In genomic region chr20:63002511-63002910, GRCh38 we compare ENCODE assay signal across 16 cellular contexts. TPM values are rescaled to one million over a fixed set of nuclear protein-coding genes. Genes with fewer than 3 reads are reported as not detected.
DNase-seq lines count a peak whose midpoint lies in the region; ATAC-seq and TF ChIP-seq lines count a peak whose summit lies in the region.
"Had no signal": no experiment of that assay in that cellular context is flagged by ENCODE, and none has a peak within 500 bp of the region (broad histone marks: within the 10 kb centered on the region; RNA-seq: fewer than 3 reads in every experiment).

No MANE protein-coding gene starts in this region.

- H3K27ac ChIP-seq in RWPE2 (ENCODE audit: poor library complexity, severe bottlenecking) (no peak overlapping the region), gastroesophageal sphincter (no peak overlapping the region)
- H3K27ac ChIP-seq: C4-2B had no signal

- no peaks in the 10 kb centered on the region for H3K4me1 ChIP-seq in RWPE2 (ENCODE audit: insufficient read depth, poor library complexity, severe bottlenecking)
- peaks cover 0 to 29% (median 8%) of the 10 kb centered on the region in 3 donors for H3K4me1 ChIP-seq in gastroesophageal sphincter

- H3K27ac Mint-ChIP-seq in T-helper 17 cell = no peak overlapping the region
- H3K27ac Mint-ChIP-seq: HFFc6 had no signal

- no peak for ATAC-seq in Right ventricle myocardium inferior
- no peak for ATAC-seq in left ventricle myocardium superior
- peak; percentile 37 for ATAC-seq in RWPE2 (ENCODE audit: low read depth)
- ATAC-seq in T-helper 17 cell = no peak
- ATAC-seq in gastroesophageal sphincter = no peak

- peaks cover 76% of the 10 kb centered on the region for H3K27me3 Mint-ChIP-seq in T-helper 17 cell

- H3K36me3 ChIP-seq in RWPE2 (ENCODE audit: low read depth) = no peaks in the 10 kb centered on the region
- H3K36me3 ChIP-seq in gastroesophageal sphincter = no peaks in the 10 kb centered on the region

- H3K9me3 ChIP-seq in RWPE2 (ENCODE audit: severe bottlenecking) (no peaks in the 10 kb centered on the region), T-helper 17 cell (ENCODE audit: control insufficient read depth, low read length, poor library complexity, severe bottlenecking) (no peaks in the 10 kb centered on the region), gastroesophageal sphincter (peaks cover 0 to 10% (median 0%) of the 10 kb centered on the region in 3 donors)

- H3K4me3 ChIP-seq in RWPE2 (ENCODE audit: severe bottlenecking) (no peak overlapping the region), epithelial cell of esophagus (ENCODE audit: low read length) (no peak overlapping the region), gastroesophageal sphincter (no peak overlapping the region)

- peak; percentile 18 for DNase-seq in Right ventricle myocardium inferior (ENCODE audit: missing footprints)
- DNase-seq in left ventricle myocardium superior = no peak
- no peak for DNase-seq in RWPE2 (ENCODE audit: low spot score)
- peak; percentile 47 for DNase-seq in epithelial cell of esophagus (ENCODE audit: low read depth)
- no peak for DNase-seq in stimulated activated naive CD4-positive, alpha-beta T cell treated with Interleukin-2 at 50 U/mL for 16 hours (lab: John Stamatoyannopoulos, UW)
- no peak for DNase-seq in T-helper 17 cell
- DNase-seq: 8988T; CD4-positive, alpha-beta memory T cell; DMS153; DMS79 treated with DMSO at 0.1 percent for 48 hours; GDM1; GOT3; HCEC 1CT; HFFc6 had no signal

- intact Hi-C loops in Right ventricle myocardium inferior (cut with DNase I) (no loop called here), left ventricle myocardium superior (cut with micrococcal nuclease) (loop anchor here (10.0 kb wide), 1 partner anchor 128 kb away; no protein-coding TSS in a partner anchor)

- peaks cover 2% of the 10 kb centered on the region for H3K36me3 Mint-ChIP-seq in T-helper 17 cell (ENCODE audit: low read depth)
- H3K36me3 Mint-ChIP-seq: CD4-positive, alpha-beta memory T cell had no signal

- no peak for TF ChIP-seq EP300 in gastroesophageal sphincter (IDR thresholded peaks at IDR 0.05)

- H3K4me3 Mint-ChIP-seq in T-helper 17 cell = no peak overlapping the region
- H3K4me3 Mint-ChIP-seq: CD4-positive, alpha-beta memory T cell; HFFc6 had no signal

- TF ChIP-seq CTCF in RWPE2 (IDR thresholded peaks at IDR 0.05; ENCODE audit: poor library complexity, severe bottlenecking) = no peak
- no peak for TF ChIP-seq CTCF in epithelial cell of esophagus (IDR thresholded peaks at IDR 0.05; ENCODE audit: insufficient read depth, low read depth, low read length, missing control alignments)
- TF ChIP-seq CTCF in gastroesophageal sphincter (IDR thresholded peaks at IDR 0.05) = no peak

- H3K27me3 ChIP-seq in RWPE2 (ENCODE audit: insufficient read depth, poor library complexity, severe bottlenecking) (peaks cover 98% of the 10 kb centered on the region), gastroesophageal sphincter (peaks cover 100% of the 10 kb centered on the region)

- H3K4me1 Mint-ChIP-seq in T-helper 17 cell = peaks cover 7% of the 10 kb centered on the region

- WGBS in gastroesophageal sphincter (ENCODE audit: low coverage in 1 of 2), 2 donors = 48 to 70% methylated on average over 2 to 7 of the region's 11 CpGs

- no peak for TF ChIP-seq POLR2A in gastroesophageal sphincter (IDR thresholded peaks at IDR 0.05)

RNA-seq across cellular contexts. Expression of gene BHLHE23, which starts 4.3 kb away (rescaled TPM):
- total RNA-seq in Right ventricle myocardium inferior (not detected), left ventricle myocardium superior (not detected), T-helper 17 cell (not detected), gastroesophageal sphincter (not detected)
- total RNA-seq: CD4-positive, alpha-beta memory T cell; HFFc6 had no signal

RNA-seq across cellular contexts. Expression of gene SLC17A9, which starts 50.0 kb away (rescaled TPM):
- total RNA-seq in Right ventricle myocardium inferior (0.41 TPM), left ventricle myocardium superior (1.5 TPM), T-helper 17 cell (1 to 10 TPM in 1 of 2 donors, under 1 TPM in 1; 0.89 to 2.4 TPM), gastroesophageal sphincter (1 to 10 TPM; 1.3 to 4.6 (median 2.8) TPM)

Comparison
In these comparisons a context has a peak if more than half of its experiments do, and no peak if none do; other contexts are left out.
1. DNase-seq: peak in Right ventricle myocardium inferior (single experiment) and epithelial cell of esophagus (single experiment); none in left ventricle myocardium superior (single experiment), RWPE2 (single experiment), stimulated activated naive CD4-positive, alpha-beta T cell treated with Interleukin-2 at 50 U/mL for 16 hours (single experiment) and T-helper 17 cell (0 of 3).